ENCODE assay signal across 19 cellular contexts in the genomic region with DNA sequence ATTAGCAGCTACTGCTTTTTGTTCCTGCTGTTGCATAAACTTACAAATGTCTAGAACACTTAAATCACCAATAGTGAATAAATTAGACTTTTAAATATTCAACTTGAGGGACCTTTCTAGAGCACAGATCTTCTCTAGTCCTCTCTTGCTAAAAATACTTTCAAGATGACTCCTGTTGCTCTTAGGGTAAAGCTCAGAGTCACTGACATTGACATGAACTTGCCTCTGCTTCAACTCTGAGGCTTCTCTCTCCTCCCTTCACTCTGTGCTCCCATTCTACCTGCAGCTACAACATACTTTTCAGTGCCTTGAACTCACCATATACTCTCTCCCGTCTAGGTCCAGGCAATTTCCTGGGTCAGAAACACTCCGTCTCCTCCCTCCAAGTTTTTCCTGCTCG.
"Had no signal": no experiment of that assay in that cellular context is flagged by ENCODE, and none has a peak within 500 bp of the region (broad histone marks: within the 10 kb centered on the region; RNA-seq: fewer than 3 reads in every experiment).

No MANE protein-coding gene starts in this region.

- H3K9me3 Mint-ChIP-seq: type B pancreatic cell had no signal

- DNase-seq: dorsolateral prefrontal cortex; effector CD4-positive, alpha-beta T cell; mesenchymal stem cell; mucosa of descending colon; naive thymus-derived CD4-positive, alpha-beta T cell; right lobe of liver; stimulated activated CD4-positive, alpha-beta T cell treated with anti-CD3 and anti-CD28 coated beads, Interleukin-12 subunit alpha, Interleukin-12 subunit beta, amount 100 ng/mL, for 4 hours; stimulated activated CD4-positive, alpha-beta T cell treated with anti-CD3 and anti-CD28 coated beads, Interleukin-2, amount 100 ng/mL, for 24 hours; stimulated activated CD4-positive, alpha-beta T cell treated with anti-CD3 and anti-CD28 coated beads, Interleukin-4, amount 100 ng/mL, for 24 hours; stimulated activated naive CD4-positive, alpha-beta T cell treated with Interleukin-2 at 50 U/mL for 16 hours; stomach; thyroid gland had no signal

- H3K36me3 Mint-ChIP-seq: neural progenitor cell; stimulated activated effector memory CD8-positive, alpha-beta T cell treated with anti-CD3 and anti-CD28 coated beads, Interleukin-12 subunit alpha, Interleukin-12 subunit beta, amount 100 ng/mL, for 72 hours had no signal

- ATAC-seq: left lobe of liver; mucosa of descending colon; naive thymus-derived CD4-positive, alpha-beta T cell; right lobe of liver; stimulated activated effector memory CD8-positive, alpha-beta T cell treated with anti-CD3 and anti-CD28 coated beads, Interleukin-12 subunit alpha, Interleukin-12 subunit beta, amount 100 ng/mL, for 72 hours had no signal

- H3K27ac Mint-ChIP-seq: mesothelial cell of epicardium; naive thymus-derived CD4-positive, alpha-beta T cell; nephron; neural progenitor cell; progenitor cell of endocrine pancreas; stimulated activated effector memory CD8-positive, alpha-beta T cell treated with anti-CD3 and anti-CD28 coated beads, Interleukin-12 subunit alpha, Interleukin-12 subunit beta, amount 100 ng/mL, for 72 hours; type B pancreatic cell had no signal

- H3K4me3 Mint-ChIP-seq: mesothelial cell of epicardium; naive thymus-derived CD4-positive, alpha-beta T cell; nephron; neural progenitor cell; stimulated activated effector memory CD8-positive, alpha-beta T cell treated with anti-CD3 and anti-CD28 coated beads, Interleukin-12 subunit alpha, Interleukin-12 subunit beta, amount 100 ng/mL, for 72 hours; type B pancreatic cell had no signal

- H3K4me1 Mint-ChIP-seq: naive thymus-derived CD4-positive, alpha-beta T cell; nephron; neural progenitor cell had no signal

- H3K27me3 Mint-ChIP-seq: naive thymus-derived CD4-positive, alpha-beta T cell; progenitor cell of endocrine pancreas; type B pancreatic cell had no signal
